In the genomic region with DNA sequence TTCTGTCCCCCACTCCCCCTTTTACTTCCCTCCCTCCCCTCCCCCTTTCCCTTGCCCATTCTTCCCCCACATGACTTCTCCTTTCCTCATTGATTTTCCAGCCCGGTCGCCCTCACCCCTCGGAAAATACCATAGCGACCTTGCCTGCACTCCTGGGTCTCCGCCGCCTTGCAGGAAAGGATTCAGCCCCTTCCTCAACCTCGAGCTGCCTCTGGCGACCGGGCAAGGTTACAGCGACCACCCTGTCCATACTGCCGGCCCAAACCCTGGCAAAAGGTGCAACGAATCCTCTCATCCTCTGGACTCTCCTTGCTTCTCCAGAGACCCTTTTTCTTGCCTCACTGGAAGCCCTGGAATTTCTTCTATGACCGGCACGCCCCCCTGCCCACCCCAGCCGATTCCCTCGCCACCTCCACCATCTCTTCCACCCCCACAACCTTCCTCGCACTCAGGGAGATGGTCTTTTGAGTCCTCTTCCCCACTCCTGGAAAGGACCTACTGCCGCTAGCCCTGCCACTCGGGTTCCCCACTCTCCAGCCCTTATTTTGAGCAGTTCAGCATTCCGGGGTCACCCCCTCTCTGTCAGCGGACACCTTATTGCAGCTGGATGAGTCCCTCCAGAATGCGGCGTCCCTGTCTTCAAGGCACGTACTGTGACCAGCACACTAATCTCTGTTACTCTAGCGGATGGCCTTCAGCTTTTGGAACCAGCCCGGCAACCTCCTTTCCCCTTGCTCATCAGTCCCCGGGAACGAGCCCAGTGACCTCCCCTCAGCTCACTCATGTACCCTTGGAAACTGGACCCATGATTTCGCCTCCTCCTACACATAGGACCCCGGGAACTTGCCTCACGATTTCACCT, we compare ENCODE assay signal across 6 cellular contexts.
DNase-seq lines count a peak whose midpoint lies in the region; ATAC-seq and TF ChIP-seq lines count a peak whose summit lies in the region.

No MANE protein-coding gene starts in this region.

- H3K27ac ChIP-seq in RWPE2 (ENCODE audit: poor library complexity, severe bottlenecking) = peak overlapping the region; percentile 92

- no peaks in the 10 kb centered on the region for H3K27me3 ChIP-seq in RWPE2 (ENCODE audit: insufficient read depth, poor library complexity, severe bottlenecking)

- H3K4me3 Mint-ChIP-seq in stimulated activated naive B cell treated with anti-CD40 and anti-IgM and Interleukin-4, amounts not matched to agents 10 μg/mL and 1 μg/mL and 100 μg/mL, for 72 hours = peak overlapping the region; percentile 97 to 98

- peaks cover 43 to 71% of the 10 kb centered on the region in 2 donors for H3K4me1 Mint-ChIP-seq in stimulated activated naive B cell treated with anti-CD40 and anti-IgM and Interleukin-4, amounts not matched to agents 10 μg/mL and 1 μg/mL and 100 μg/mL, for 72 hours

- ATAC-seq in RWPE2 (ENCODE audit: low read depth) (no peak), GM19035 (IDR thresholded peaks at IDR 0.05; ENCODE audit: unreplicated experiment) (no peak)
- no peak for ATAC-seq in stimulated activated naive B cell treated with anti-CD40 and anti-IgM and Interleukin-4, amounts not matched to agents 10 μg/mL and 1 μg/mL and 100 μg/mL, for 72 hours (replicated peaks)

- H3K9me3 ChIP-seq in RWPE2 (ENCODE audit: severe bottlenecking) = no peaks in the 10 kb centered on the region

- H3K4me3 ChIP-seq in RWPE2 (ENCODE audit: severe bottlenecking) = peak overlapping the region; percentile 85
- H3K4me3 ChIP-seq in fibroblast of pulmonary artery (replicated peaks; ENCODE audit: low read depth, low read length) = peak overlapping the region; percentile 82

- H3K36me3 ChIP-seq in RWPE2 (ENCODE audit: low read depth) = peaks cover 26% of the 10 kb centered on the region

- peaks cover 0 to 1% of the 10 kb centered on the region in 2 donors for H3K9me3 Mint-ChIP-seq in stimulated activated naive B cell treated with anti-CD40 and anti-IgM and Interleukin-4, amounts not matched to agents 10 μg/mL and 1 μg/mL and 100 μg/mL, for 72 hours

- DNase-seq in RWPE2 (ENCODE audit: low spot score) (no peak), fibroblast of pulmonary artery (ENCODE audit: low read depth) (no peak), hippocampal formation (lab: John Stamatoyannopoulos, UW) (no peak), SIG-M5 treated with dmso at 0.1 percent for 504 hours (lab: John Stamatoyannopoulos, UW; ENCODE audit: unreplicated experiment) (no peak)
- DNase-seq in stimulated activated naive B cell treated with anti-CD40 and anti-IgM and Interleukin-4, amounts not matched to agents 10 μg/mL and 1 μg/mL and 100 μg/mL, for 72 hours = no peak

- H3K27ac Mint-ChIP-seq in stimulated activated naive B cell treated with anti-CD40 and anti-IgM and Interleukin-4, amounts not matched to agents 10 μg/mL and 1 μg/mL and 100 μg/mL, for 72 hours = peak overlapping the region; percentile 99

- H3K4me1 ChIP-seq in RWPE2 (ENCODE audit: insufficient read depth, poor library complexity, severe bottlenecking) = peaks cover 10% of the 10 kb centered on the region

- no peaks in the 10 kb centered on the region for H3K27me3 Mint-ChIP-seq in stimulated activated naive B cell treated with anti-CD40 and anti-IgM and Interleukin-4, amounts not matched to agents 10 μg/mL and 1 μg/mL and 100 μg/mL, for 72 hours

- TF ChIP-seq CTCF in RWPE2 (IDR thresholded peaks at IDR 0.05; ENCODE audit: poor library complexity, severe bottlenecking) (no peak), fibroblast of pulmonary artery (IDR thresholded peaks at IDR 0.05; ENCODE audit: low read length, missing control alignments) (no peak)

- H3K36me3 Mint-ChIP-seq in stimulated activated naive B cell treated with anti-CD40 and anti-IgM and Interleukin-4, amounts not matched to agents 10 μg/mL and 1 μg/mL and 100 μg/mL, for 72 hours = peaks cover 43 to 55% of the 10 kb centered on the region in 2 donors
